In the genomic region with DNA sequence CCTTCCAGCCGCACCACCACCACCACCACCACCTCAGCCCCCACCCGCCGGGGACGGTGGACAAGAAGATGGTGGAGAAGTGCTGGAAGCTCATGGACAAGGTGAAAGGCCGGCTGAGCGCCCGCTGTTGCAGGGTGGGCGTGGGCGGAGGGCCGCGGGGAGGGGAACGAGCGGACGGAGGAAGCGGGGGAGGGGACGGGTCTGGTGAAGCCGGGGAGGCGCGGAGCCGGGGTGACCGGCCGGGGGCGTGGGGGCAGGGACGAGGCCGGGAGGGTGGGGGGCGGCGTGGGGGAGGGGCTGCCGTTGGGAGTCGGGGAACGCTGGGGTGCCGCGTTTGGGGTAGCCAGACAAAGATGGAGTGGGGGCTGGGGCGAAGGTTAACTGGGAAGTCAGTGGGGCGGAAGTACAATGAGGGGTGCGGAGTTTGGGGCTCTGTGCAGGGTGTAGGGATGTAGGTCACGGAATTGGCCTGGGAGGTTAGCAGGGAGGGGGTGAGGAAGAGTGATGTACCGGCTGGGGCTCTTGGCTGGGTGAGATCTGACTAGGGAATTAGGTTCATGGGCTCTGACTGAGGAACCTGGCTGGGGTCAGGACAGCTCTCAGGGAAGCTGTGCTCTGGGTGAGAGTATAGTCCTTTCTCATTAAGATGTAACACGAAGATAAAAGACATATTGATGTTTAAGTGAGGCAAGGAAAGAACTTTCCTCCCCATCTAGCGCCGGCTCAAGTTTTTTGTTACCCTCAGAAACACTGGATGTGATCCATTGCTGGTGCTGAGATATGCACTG, we compare ENCODE assay signal across 8 cellular contexts. TPM values are rescaled to one million over a fixed set of nuclear protein-coding genes. Genes with fewer than 3 reads are reported as not detected.
DNase-seq lines count a peak whose midpoint lies in the region; ATAC-seq lines count a peak whose summit lies in the region.

No MANE protein-coding gene starts in this region.

- peak overlapping the region; percentile 88 to 100 (median 98) for H3K4me3 Mint-ChIP-seq in naive thymus-derived CD4-positive, alpha-beta T cell
- peak overlapping the region; percentile 98 for H3K4me3 Mint-ChIP-seq in stimulated activated memory B cell treated with anti-CD40 and anti-IgM and Interleukin-4, amounts not matched to agents 10 μg/mL and 1 μg/mL and 100 μg/mL, for 72 hours

- H3K9me3 ChIP-seq in naive thymus-derived CD4-positive, alpha-beta T cell (ENCODE audit: control insufficient read depth in 2 of 3, low read length in 3 of 3), result no peaks in the 10 kb centered on the region

- peaks cover 7 to 23% of the 10 kb centered on the region in 2 donors for H3K4me1 ChIP-seq in naive thymus-derived CD4-positive, alpha-beta T cell (ENCODE audit: control insufficient read depth in 2 of 2, insufficient read depth in 2 of 2, low read length in 2 of 2)

- H3K27me3 ChIP-seq in naive thymus-derived CD4-positive, alpha-beta T cell (ENCODE audit: control insufficient read depth in 2 of 2, insufficient read depth in 2 of 2, low read length in 2 of 2), result no peaks in the 10 kb centered on the region

- no peaks in the 10 kb centered on the region for H3K9me3 Mint-ChIP-seq in naive thymus-derived CD4-positive, alpha-beta T cell
- H3K9me3 Mint-ChIP-seq in stimulated activated memory B cell treated with anti-CD40 and anti-IgM and Interleukin-4, amounts not matched to agents 10 μg/mL and 1 μg/mL and 100 μg/mL, for 72 hours, result no peaks in the 10 kb centered on the region

- H3K27ac Mint-ChIP-seq in naive thymus-derived CD4-positive, alpha-beta T cell, result peak overlapping the region; percentile 86 to 98 (median 94)
- peak overlapping the region; percentile 83 for H3K27ac Mint-ChIP-seq in stimulated activated memory B cell treated with anti-CD40 and anti-IgM and Interleukin-4, amounts not matched to agents 10 μg/mL and 1 μg/mL and 100 μg/mL, for 72 hours

- no peaks in the 10 kb centered on the region for H3K27me3 Mint-ChIP-seq in naive thymus-derived CD4-positive, alpha-beta T cell
- H3K27me3 Mint-ChIP-seq in stimulated activated memory B cell treated with anti-CD40 and anti-IgM and Interleukin-4, amounts not matched to agents 10 μg/mL and 1 μg/mL and 100 μg/mL, for 72 hours, result no peaks in the 10 kb centered on the region

- H3K36me3 Mint-ChIP-seq in naive thymus-derived CD4-positive, alpha-beta T cell, result peaks cover 0 to 5% (median 0%) of the 10 kb centered on the region in 5 donors
- H3K36me3 Mint-ChIP-seq in stimulated activated memory B cell treated with anti-CD40 and anti-IgM and Interleukin-4, amounts not matched to agents 10 μg/mL and 1 μg/mL and 100 μg/mL, for 72 hours, result no peaks in the 10 kb centered on the region

- DNase-seq in COLO668 (lab: John Stamatoyannopoulos, UW; ENCODE audit: unreplicated experiment) (peak; percentile 50), M059J (ENCODE audit: low read depth) (peak; percentile 41), activated T-cell treated with anti-CD3 and anti-CD28 coated beads for 4 hours (peak; percentile 28)
- peak in 8 of 9 donors; percentile 28 to 81 (median 36) for DNase-seq in naive thymus-derived CD4-positive, alpha-beta T cell

- peak overlapping the region; percentile 91 for H3K27ac ChIP-seq in naive thymus-derived CD4-positive, alpha-beta T cell (ENCODE audit: low read depth, low read length)

- POLR2A ChIA-PET in naive thymus-derived CD4-positive, alpha-beta T cell (lab: Charles Lee), result interaction anchor here (0.5 to 3.4 kb wide), 18 partner anchors 8 to 132 kb away, joined by 3 to 30 read pairs (median 4); a partner anchor contains a TSS

- peaks cover 18 to 58% (median 42%) of the 10 kb centered on the region in 7 donors for H3K4me1 Mint-ChIP-seq in naive thymus-derived CD4-positive, alpha-beta T cell
- peaks cover 41% of the 10 kb centered on the region for H3K4me1 Mint-ChIP-seq in stimulated activated memory B cell treated with anti-CD40 and anti-IgM and Interleukin-4, amounts not matched to agents 10 μg/mL and 1 μg/mL and 100 μg/mL, for 72 hours

- ATAC-seq in GM21717 (IDR thresholded peaks at IDR 0.05; ENCODE audit: unreplicated experiment) (peak; percentile 29), esophagus mucosa (peak; percentile 26), GM19467 (IDR thresholded peaks at IDR 0.05; ENCODE audit: unreplicated experiment) (no peak)
- no peak for ATAC-seq in naive thymus-derived CD4-positive, alpha-beta T cell
- peak; percentile 64 for ATAC-seq in stimulated activated memory B cell treated with anti-CD40 and anti-IgM and Interleukin-4, amounts not matched to agents 10 μg/mL and 1 μg/mL and 100 μg/mL, for 72 hours

- peaks cover 0 to 4% (median 0%) of the 10 kb centered on the region in 3 experiments for H3K36me3 ChIP-seq in naive thymus-derived CD4-positive, alpha-beta T cell (ENCODE audit: control insufficient read depth in 2 of 3, insufficient read depth in 3 of 3, low read length in 3 of 3)

- H3K4me3 ChIP-seq in naive thymus-derived CD4-positive, alpha-beta T cell (ENCODE audit: low read length), result peak overlapping the region; percentile 88

- intact Hi-C loops in naive thymus-derived CD4-positive, alpha-beta T cell (cut with micrococcal nuclease), result loop anchor here (1.0 to 5.0 kb wide), 8 partner anchors 16 to 188 kb away; a partner anchor contains a TSS

- CTCF ChIA-PET in naive thymus-derived CD4-positive, alpha-beta T cell (lab: Charles Lee), result interaction anchor here (0.6 to 4.6 kb wide), 22 partner anchors 9 to 188 kb away, joined by 3 to 64 read pairs (median 4); a partner anchor contains a TSS

RNA-seq across cellular contexts. Expression of a gene that starts 0.6 kb away (rescaled TPM):
- total RNA-seq in M059J (2014; rRNA removed; shearing (Covaris generic)), result 9.0 and 18.8 TPM in 2 replicates
- total RNA-seq in esophagus mucosa, result 11.0 TPM
- total RNA-seq in naive thymus-derived CD4-positive, alpha-beta T cell, result 10 to 100 TPM; 37.0 to 51.8 (median 40.5) TPM
- polyA plus RNA-seq in naive thymus-derived CD4-positive, alpha-beta T cell, result 10 to 100 TPM; 17.5 to 18.0 TPM

RNA-seq across cellular contexts. Expression of a gene that starts 21.4 kb away (rescaled TPM):
- total RNA-seq in M059J (2014; rRNA removed; shearing (Covaris generic)), result not detected in 2 replicates
- not detected for total RNA-seq in esophagus mucosa
- 1 to 10 TPM in 3 of 5 experiments, under 1 TPM in 2; 0.19 to 2.2 (median 1.2) TPM for total RNA-seq in naive thymus-derived CD4-positive, alpha-beta T cell
- polyA plus RNA-seq in naive thymus-derived CD4-positive, alpha-beta T cell, result not detected

RNA-seq across cellular contexts. Expression of a gene that starts 38.2 kb away (rescaled TPM):
- 15.9 and 16.8 TPM in 2 replicates for total RNA-seq in M059J (2014; rRNA removed; shearing (Covaris generic))
- total RNA-seq in esophagus mucosa, result 60.3 TPM
- 10 to 100 TPM in 2 of 5 experiments, 1 to 10 TPM in 3; 8.3 to 19.5 (median 9.8) TPM for total RNA-seq in naive thymus-derived CD4-positive, alpha-beta T cell
- 10 to 100 TPM in 1 of 2 donors, 1 to 10 TPM in 1; 6.5 to 10.6 TPM for polyA plus RNA-seq in naive thymus-derived CD4-positive, alpha-beta T cell

RNA-seq across cellular contexts. Expression of a gene that starts 57.9 kb away (rescaled TPM):
- 0.49 TPM in 1 of 2 replicates, not detected in the other for total RNA-seq in M059J (2014; rRNA removed; shearing (Covaris generic))
- 0.52 TPM for total RNA-seq in esophagus mucosa
- total RNA-seq in naive thymus-derived CD4-positive, alpha-beta T cell, result under 1 TPM in 1 of 5 experiments, not detected in 4; 0.13 TPM
- polyA plus RNA-seq in naive thymus-derived CD4-positive, alpha-beta T cell, result not detected

Comparison
In these comparisons a context has a peak if more than half of its experiments do, and no peak if none do; other contexts are left out.
1. ATAC-seq: peak in GM21717 (single experiment), esophagus mucosa (single experiment) and stimulated activated memory B cell treated with anti-CD40 and anti-IgM and Interleukin-4, amounts not matched to agents 10 μg/mL and 1 μg/mL and 100 μg/mL, for 72 hours (single experiment); none in naive thymus-derived CD4-positive, alpha-beta T cell (single experiment) and GM19467 (single experiment).
2. Peak in every context shown above with its lines, with median percentiles within 50 percentile points of each other: DNase-seq.